10 cellular contexts compared by ENCODE assay signal in the genomic region with DNA sequence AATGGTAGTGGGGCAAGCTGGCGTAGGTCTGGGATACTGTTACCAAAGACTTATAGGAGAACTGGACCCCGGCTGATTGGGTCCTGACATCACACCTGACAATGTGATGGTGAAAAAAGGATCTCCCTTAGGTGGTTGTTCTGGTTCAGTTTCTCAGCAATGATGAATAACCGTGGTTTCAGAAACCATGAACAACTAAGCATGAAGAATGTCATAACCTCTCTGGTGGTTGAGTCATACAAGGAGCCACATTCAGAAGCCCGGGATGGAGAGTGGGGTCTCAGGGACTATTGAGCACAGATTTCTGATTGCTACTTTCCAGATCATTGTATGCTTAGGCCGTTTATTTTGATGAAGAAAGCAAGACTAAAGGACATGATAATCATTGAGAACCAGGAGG. TPM values are rescaled to one million over a fixed set of nuclear protein-coding genes. Genes with fewer than 3 reads are reported as not detected.
A peak's percentile ranks its signal among the peaks of the same experiment; 100 is the strongest.
DNase-seq lines count a peak whose midpoint lies in the region; ATAC-seq and TF ChIP-seq lines count a peak whose summit lies in the region.
"Had no signal": no experiment of that assay in that cellular context is flagged by ENCODE, and none has a peak within 500 bp of the region (broad histone marks: within the 10 kb centered on the region; RNA-seq: fewer than 3 reads in every experiment).

No MANE protein-coding gene starts in this region.

- H3K27ac Mint-ChIP-seq in IgD-negative memory B cell: peak overlapping the region in 1 of 3 donors; percentile 85

- peaks cover 1% of the 10 kb centered on the region for H3K27me3 Mint-ChIP-seq in IgD-negative memory B cell

- H3K9me3 ChIP-seq in esophagus squamous epithelium: no peaks in the 10 kb centered on the region
- H3K9me3 ChIP-seq in Peyer's patch: no peaks in the 10 kb centered on the region

- H3K36me3 ChIP-seq in esophagus squamous epithelium (no peaks in the 10 kb centered on the region), Peyer's patch (no peaks in the 10 kb centered on the region)

- H3K9me3 Mint-ChIP-seq in IgD-negative memory B cell: peaks cover 0 to 2% (median 0%) of the 10 kb centered on the region in 3 donors

- 54 to 70% methylated on average over 5 of the region's 5 CpGs for WGBS in esophagus squamous epithelium, 2 donors

- TF ChIP-seq POLR2A in esophagus squamous epithelium (IDR thresholded peaks at IDR 0.05): no peak
- no peak for TF ChIP-seq POLR2A in Peyer's patch (IDR thresholded peaks at IDR 0.05)

- H3K27ac ChIP-seq in esophagus squamous epithelium (no peak overlapping the region), Peyer's patch (no peak overlapping the region)

- no peaks in the 10 kb centered on the region for H3K4me1 ChIP-seq in esophagus squamous epithelium
- H3K4me1 ChIP-seq in Peyer's patch: no peaks in the 10 kb centered on the region

- H3K4me3 ChIP-seq in esophagus squamous epithelium (no peak overlapping the region), Peyer's patch (no peak overlapping the region)
- H3K4me3 ChIP-seq: K562 had no signal

- peaks cover 34 to 35% (median 34%) of the 10 kb centered on the region in 3 donors for H3K4me1 Mint-ChIP-seq in IgD-negative memory B cell

- H3K36me3 Mint-ChIP-seq in IgD-negative memory B cell: peaks cover 4% of the 10 kb centered on the region

- intact Hi-C loops in esophagus squamous epithelium (cut with DNase I): no loop called here

- ATAC-seq in GM18517 (IDR thresholded peaks at IDR 0.05; ENCODE audit: unreplicated experiment) (peak; percentile 59), GM21786 (IDR thresholded peaks at IDR 0.05; ENCODE audit: unreplicated experiment) (peak; percentile 60)

- no peaks in the 10 kb centered on the region for H3K27me3 ChIP-seq in esophagus squamous epithelium
- no peaks in the 10 kb centered on the region for H3K27me3 ChIP-seq in Peyer's patch

- DNase-seq in hepatic stellate cell (ENCODE audit: low spot score): peak; percentile 24
- DNase-seq in esophagus squamous epithelium (lab: John Stamatoyannopoulos, UW): no peak
- no peak for DNase-seq in Peyer's patch
- no peak for DNase-seq in DMS114 treated with DMSO at 0.1 percent for 48 hours (lab: John Stamatoyannopoulos, UW; ENCODE audit: unreplicated experiment)
- no peak for DNase-seq in T-helper 9 cell
- DNase-seq: stimulated activated naive CD4-positive, alpha-beta T cell had no signal

- H3K4me3 Mint-ChIP-seq in IgD-negative memory B cell: peak overlapping the region; percentile 72 to 94 (median 84)

- TF ChIP-seq CTCF in esophagus squamous epithelium (IDR thresholded peaks at IDR 0.05) (no peak), Peyer's patch (IDR thresholded peaks at IDR 0.05) (no peak)

RNA-seq across cellular contexts. Expression of gene GPR160, which starts 17.4 kb away (rescaled TPM):
- polyA plus RNA-seq in IgD-negative memory B cell: 40.9 TPM
- 1 to 10 TPM in 3 of 4 donors, under 1 TPM in 1; 0.88 to 4.5 (median 2.9) TPM for total RNA-seq in esophagus squamous epithelium
- total RNA-seq in Peyer's patch: 100 to 1,000 TPM; 144 to 231 (median 203) TPM

Comparison
In these comparisons a context has a peak if more than half of its experiments do, and no peak if none do; other contexts are left out.
1. RNA of gene GPR160, which starts 17.4 kb away (total RNA-seq): 144 to 231 TPM in Peyer's patch; 0.88 to 4.5 TPM in esophagus squamous epithelium; every median in the first group is over 10 times any median in the second.